In the genomic region with DNA sequence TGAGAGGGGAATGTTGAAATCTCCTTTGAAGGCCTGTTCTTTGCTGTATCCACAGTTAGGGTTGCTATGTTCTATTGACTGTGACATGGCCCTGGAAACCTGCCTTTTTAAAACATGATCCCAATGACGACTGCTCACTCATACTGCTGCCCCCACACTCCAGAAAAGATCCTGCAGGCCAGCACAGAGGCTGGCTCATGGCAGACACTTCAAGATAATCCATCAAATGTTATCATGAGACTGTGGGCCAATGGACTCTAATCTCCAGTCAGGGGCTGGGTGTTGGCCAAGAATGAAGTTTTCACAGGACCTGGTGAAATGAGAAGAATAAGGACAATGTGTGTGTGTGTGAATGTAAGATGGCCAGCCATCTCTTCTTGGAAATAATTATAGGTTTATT, we compare ENCODE assay signal across 27 cellular contexts. TPM values are rescaled to one million over a fixed set of nuclear protein-coding genes. Genes with fewer than 3 reads are reported as not detected.
A peak's percentile ranks its signal among the peaks of the same experiment; 100 is the strongest.
DNase-seq lines count a peak whose midpoint lies in the region; FAIRE-seq and TF ChIP-seq lines count a peak whose summit lies in the region.
"Had no signal": no experiment of that assay in that cellular context is flagged by ENCODE, and none has a peak within 500 bp of the region (broad histone marks: within the 10 kb centered on the region; RNA-seq: fewer than 3 reads in every experiment).

No MANE protein-coding gene starts in this region.

- no peak for FAIRE-seq in astrocyte (lab: Jason Lieb, UNC)
- FAIRE-seq: A204.1, D721Med, GM12878, GM19239, H54 had no signal

- H3K9ac ChIP-seq in astrocyte (ENCODE audit: low read length): no peak overlapping the region
- H3K9ac ChIP-seq: BLaER1 treated with 17β-estradiol and CSF1 and Interleukin-3, amounts not matched to agents 10 nM and 100 nM had no signal

- no peak overlapping the region for H2AFZ ChIP-seq in astrocyte (ENCODE audit: low read depth, low read length)
- H2AFZ ChIP-seq: GM23338 had no signal

- intact Hi-C loops in left ventricle myocardium inferior (cut with micrococcal nuclease): no loop called here

- no peak overlapping the region for H3K4me3 ChIP-seq in cardiac muscle cell
- no peak overlapping the region for H3K4me3 ChIP-seq in left ventricle myocardium inferior
- H3K4me3 ChIP-seq in astrocyte (ENCODE audit: insufficient read depth, low read depth, low read length): no peak overlapping the region
- no peak overlapping the region for H3K4me3 ChIP-seq in retinal pigment epithelial cell (ENCODE audit: low read length)
- H3K4me3 ChIP-seq: BLaER1 treated with 17β-estradiol and CSF1 and Interleukin-3, amounts not matched to agents 10 nM and 100 nM; GM12878; GM23338; HAP-1 had no signal

- H3K4me1 Mint-ChIP-seq in astrocyte (ENCODE audit: low read depth, unreplicated experiment): peaks cover 17% of the 10 kb centered on the region
- H3K4me1 Mint-ChIP-seq: GM23338 had no signal

- TF ChIP-seq CTCF in cardiac muscle cell (IDR thresholded peaks at IDR 0.05; ENCODE audit: low read depth, low read length) (no peak), left ventricle myocardium inferior (IDR thresholded peaks at IDR 0.05; ENCODE audit: borderline replicate concordance) (no peak), astrocyte (IDR thresholded peaks at IDR 0.05; ENCODE audit: insufficient read depth, low read depth, low read length) (no peak), retinal pigment epithelial cell (conservative IDR thresholded peaks at IDR 0.05; ENCODE audit: low read depth, low read length) (no peak)

- H4K20me1 ChIP-seq in astrocyte (ENCODE audit: insufficient read depth, low read length): no peaks in the 10 kb centered on the region
- H4K20me1 ChIP-seq: BLaER1 treated with 17β-estradiol and CSF1 and Interleukin-3, amounts not matched to agents 10 nM and 100 nM had no signal

- H3K36me3 ChIP-seq in cardiac muscle cell (no peaks in the 10 kb centered on the region), left ventricle myocardium inferior (no peaks in the 10 kb centered on the region), astrocyte (ENCODE audit: insufficient read depth, low read length) (no peaks in the 10 kb centered on the region)
- H3K36me3 ChIP-seq: BE2C, HAP-1 had no signal

- no peak overlapping the region for H3K27ac Mint-ChIP-seq in astrocyte (ENCODE audit: unreplicated experiment)
- H3K27ac Mint-ChIP-seq: CD4-positive, alpha-beta T cell; CD8-positive, alpha-beta memory T cell; GM23338; HFFc6 had no signal

- H3K27me3 ChIP-seq in cardiac muscle cell (no peaks in the 10 kb centered on the region), left ventricle myocardium inferior (ENCODE audit: low read depth) (no peaks in the 10 kb centered on the region), astrocyte (ENCODE audit: insufficient read depth, low read length) (peaks cover 17% of the 10 kb centered on the region)
- H3K27me3 ChIP-seq: BE2C; BLaER1 treated with 17β-estradiol and CSF1 and Interleukin-3, amounts not matched to agents 10 nM and 100 nM had no signal

- peaks cover 8% of the 10 kb centered on the region for H3K4me1 ChIP-seq in cardiac muscle cell (ENCODE audit: low read depth)
- H3K4me1 ChIP-seq in left ventricle myocardium inferior: peaks cover 26% of the 10 kb centered on the region
- H3K4me1 ChIP-seq in astrocyte (ENCODE audit: insufficient read depth, low read length): peaks cover 10% of the 10 kb centered on the region
- H3K4me1 ChIP-seq: BE2C, HAP-1 had no signal

- H3K79me2 ChIP-seq in astrocyte (ENCODE audit: insufficient read depth, low read length): no peaks in the 10 kb centered on the region

- H3K9me3 Mint-ChIP-seq in astrocyte (ENCODE audit: unreplicated experiment): no peaks in the 10 kb centered on the region
- H3K9me3 Mint-ChIP-seq: CD14-positive monocyte; CD4-positive, alpha-beta T cell; CD8-positive, alpha-beta memory T cell; GM23338; HFFc6 had no signal

- H3K27ac ChIP-seq in cardiac muscle cell (peak overlapping the region; percentile 54), left ventricle myocardium inferior (replicated peaks) (no peak overlapping the region), astrocyte (ENCODE audit: low read depth, low read length) (no peak overlapping the region)
- H3K27ac ChIP-seq: 22Rv1; BLaER1 treated with 17β-estradiol and CSF1 and Interleukin-3, amounts not matched to agents 10 nM and 100 nM had no signal

- H3K27me3 Mint-ChIP-seq in astrocyte (ENCODE audit: low read depth, unreplicated experiment): peaks cover 16% of the 10 kb centered on the region

- DNase-seq in cardiac muscle cell (ENCODE audit: low read depth in 1 of 2, low spot score in 1 of 2): peak; percentile 30 to 51
- no peak for DNase-seq in left ventricle myocardium inferior
- DNase-seq in NCI-H82 treated with DMSO at 0.1 percent for 48 hours (lab: John Stamatoyannopoulos, UW; ENCODE audit: unreplicated experiment): peak; percentile 19
- DNase-seq in astrocyte (ENCODE audit: low read depth): peak; percentile 50
- DNase-seq in retinal pigment epithelial cell (ENCODE audit: low read depth): peak; percentile 49
- no peak for DNase-seq in central memory CD4-positive, alpha-beta T cell
- DNase-seq in H4 (ENCODE audit: low spot score): no peak
- DNase-seq in NCI-H2171 treated with DMSO at 0.1 percent for 48 hours (lab: John Stamatoyannopoulos, UW): no peak
- DNase-seq: AML-193; BE2C; CD4-positive, alpha-beta T cell; CD8-positive, alpha-beta memory T cell; DMS 273 treated with DMSO at 0.1 percent for 48 hours; DMS79; EL; GDM1; HFFc6 had no signal

- no peak overlapping the region for H3K4me3 Mint-ChIP-seq in astrocyte (ENCODE audit: unreplicated experiment)
- H3K4me3 Mint-ChIP-seq: CD14-positive monocyte; CD4-positive, alpha-beta T cell; CD8-positive, alpha-beta memory T cell; GM23338; HFFc6 had no signal

- H3K4me2 ChIP-seq in astrocyte (ENCODE audit: low read length): no peak overlapping the region
- H3K4me2 ChIP-seq: BLaER1 treated with 17β-estradiol and CSF1 and Interleukin-3, amounts not matched to agents 10 nM and 100 nM; GM23338 had no signal

- peaks cover 10% of the 10 kb centered on the region for H3K36me3 Mint-ChIP-seq in astrocyte (ENCODE audit: low read depth, unreplicated experiment)
- H3K36me3 Mint-ChIP-seq: CD8-positive, alpha-beta memory T cell had no signal

- H3K9me3 ChIP-seq in cardiac muscle cell (ENCODE audit: low read depth) (no peaks in the 10 kb centered on the region), left ventricle myocardium inferior (replicated peaks) (no peaks in the 10 kb centered on the region), astrocyte (ENCODE audit: insufficient read depth, low read depth, low read length) (no peaks in the 10 kb centered on the region)
- H3K9me3 ChIP-seq: BE2C, HAP-1 had no signal

RNA-seq across cellular contexts. Expression of a gene that starts 59.0 kb away (rescaled TPM):
- total RNA-seq in cardiac muscle cell (37.0 and 88.5 TPM in 2 replicates), left ventricle myocardium inferior (10.2 TPM), astrocyte (20.2 and 23.1 TPM in 2 replicates)
- polyA plus RNA-seq in cardiac muscle cell: 46.2 and 76.9 TPM in 2 replicates
- 27.8 and 57.4 TPM in 2 replicates for total RNA-seq in H4 (2014; rRNA removed; shearing (Covaris generic))

Comparison
In these comparisons a context has a peak if more than half of its experiments do, and no peak if none do; other contexts are left out.
1. DNase-seq: peak in cardiac muscle cell (2 of 2), NCI-H82 treated with DMSO at 0.1 percent for 48 hours (single experiment), astrocyte (single experiment) and retinal pigment epithelial cell (single experiment); none in left ventricle myocardium inferior (single experiment), central memory CD4-positive, alpha-beta T cell (single experiment), H4 (single experiment) and NCI-H2171 treated with DMSO at 0.1 percent for 48 hours (single experiment).